In genomic region chr13:94549241-94550029, GRCh38 we compare ENCODE assay signal across 8 cellular contexts. TPM values are rescaled to one million over a fixed set of nuclear protein-coding genes. Genes with fewer than 3 reads are reported as not detected.
DNase-seq lines count a peak whose midpoint lies in the region; ATAC-seq and TF ChIP-seq lines count a peak whose summit lies in the region.

No MANE protein-coding gene starts in this region.

- no peaks in the 10 kb centered on the region for H3K9me3 Mint-ChIP-seq in activated B cell treated with CpG ODN at 0.5 μM for 24 hours

- CTCF ChIA-PET in AG04449 (lab: Yijun Ruan, JAX) (interaction anchor here (0.9 to 1.8 kb wide), 4 partner anchors 13 to 111 kb away, joined by 3 to 7 read pairs (median 3); no protein-coding TSS in a partner anchor), activated B cell treated with CpG ODN at 0.5 μM for 24 hours (lab: Charles Lee) (interaction anchor here (0.7 to 2.8 kb wide), 3 partner anchors 47 to 68 kb away, joined by 3 to 13 read pairs (median 6); partner anchors contain the start of gene TGDS)

- peaks cover 4% of the 10 kb centered on the region for H3K27me3 Mint-ChIP-seq in activated B cell treated with CpG ODN at 0.5 μM for 24 hours

- peaks cover 5% of the 10 kb centered on the region for H3K36me3 Mint-ChIP-seq in activated B cell treated with CpG ODN at 0.5 μM for 24 hours (ENCODE audit: low read depth)

- H3K4me3 ChIP-seq in AG04449 (ENCODE audit: low read depth, low read length) (peak overlapping the region; percentile 77), spleen (peak overlapping the region; percentile 41 to 82 (median 64))

- POLR2A ChIA-PET in AG04449 (lab: Yijun Ruan, JAX), result interaction anchor here (1.1 to 1.7 kb wide), 3 partner anchors 10 to 52 kb away, joined by 4 to 8 read pairs (median 5); partner anchors contain the start of genes GPR180 and TGDS
- POLR2A ChIA-PET in activated B cell treated with CpG ODN at 0.5 μM for 24 hours (lab: Charles Lee), result interaction anchor here (0.6 to 3.5 kb wide), 7 partner anchors 16 to 1127 kb away, joined by 3 to 92 read pairs (median 5); partner anchors contain the start of genes DNAJC3, GPR180 and TGDS

- peak overlapping the region; percentile 87 to 94 (median 90) for H3K27ac ChIP-seq in spleen

- peak overlapping the region; percentile 88 for H3K4me3 Mint-ChIP-seq in activated B cell treated with CpG ODN at 0.5 μM for 24 hours

- peak in 1 of 3 donors; percentile 42 for TF ChIP-seq POLR2A in spleen (IDR thresholded peaks at IDR 0.05)

- peaks cover 31% of the 10 kb centered on the region for H3K4me1 Mint-ChIP-seq in activated B cell treated with CpG ODN at 0.5 μM for 24 hours

- no peaks in the 10 kb centered on the region for H3K9me3 ChIP-seq in spleen

- H3K4me1 ChIP-seq in spleen, result peaks cover 6 to 23% (median 13%) of the 10 kb centered on the region in 6 donors

- no peak for TF ChIP-seq CTCF in AG04449 (IDR thresholded peaks at IDR 0.05; ENCODE audit: insufficient read depth, low read length, missing control alignments)
- no peak for TF ChIP-seq CTCF in activated B cell treated with CpG ODN at 0.5 μM for 24 hours (IDR thresholded peaks at IDR 0.05)
- TF ChIP-seq CTCF in spleen (IDR thresholded peaks at IDR 0.05 in 8 of 11, conservative IDR thresholded peaks at IDR 0.05 in 3 of 11), result peak in 4 of 11 experiments; percentile 4 to 38 (median 21)

- no peaks in the 10 kb centered on the region for H3K36me3 ChIP-seq in spleen

- peak overlapping the region; percentile 92 for H3K27ac Mint-ChIP-seq in activated B cell treated with CpG ODN at 0.5 μM for 24 hours

- ATAC-seq in GM18873 (IDR thresholded peaks at IDR 0.05; ENCODE audit: low FRiP score, unreplicated experiment) (peak; percentile 83), HG03139 (IDR thresholded peaks at IDR 0.05; ENCODE audit: unreplicated experiment) (peak; percentile 90), activated B cell treated with CpG ODN at 0.5 μM for 24 hours (ENCODE audit: low read depth) (peak; percentile 90)

- intact Hi-C loops in activated B cell treated with CpG ODN at 0.5 μM for 24 hours (cut with micrococcal nuclease) (loop anchor here (1.0 to 2.0 kb wide), 4 partner anchors 47 to 1127 kb away; partner anchors contain the start of genes DNAJC3, GPR180 and TGDS), spleen (cut with DNase I; ENCODE audit: low total_unique reads) (loop anchor here (5.0 kb wide), 1 partner anchor 53 kb away; the partner anchor contains the start of gene GPR180)

- H3K27me3 ChIP-seq in spleen (replicated peaks in 1 of 7), result peaks cover 0 to 9% (median 0%) of the 10 kb centered on the region in 7 donors

- WGBS in spleen, 5 donors, result 0 to 1% (median 1%) methylated on average over 36 to 64 of the region's 64 CpGs

- DNase-seq in AG04449 (ENCODE audit: low read depth, low spot score) (peak; percentile 84), NCI-H2227 treated with DMSO at 0.1 percent for 48 hours (lab: John Stamatoyannopoulos, UW) (peak; percentile 98), activated B cell treated with CpG ODN at 0.5 μM for 24 hours (peak; percentile 86), iris pigment epithelial cell (ENCODE audit: low read depth) (peak; percentile 92), spleen (peak; percentile 98)
- peak; percentile 91 for DNase-seq in central memory CD4-positive, alpha-beta T cell

RNA-seq across cellular contexts. Expression of gene TGDS, which starts 46.5 kb away (rescaled TPM):
- total RNA-seq in activated B cell treated with CpG ODN at 0.5 μM for 24 hours (11.5 and 12.7 TPM in 2 replicates), spleen (10 to 100 TPM in 6 of 7 donors, 1 to 10 TPM in 1; 9.7 to 16.3 (median 11.5) TPM)
- polyA plus RNA-seq in spleen, result 10 to 100 TPM in 2 of 3 donors, 1 to 10 TPM in 1; 9.6 to 12.5 (median 11.9) TPM

RNA-seq across cellular contexts. Expression of gene GPR180, which starts 52.2 kb away (rescaled TPM):
- 4.2 and 5.1 TPM in 2 replicates for total RNA-seq in activated B cell treated with CpG ODN at 0.5 μM for 24 hours
- total RNA-seq in spleen, result 1 to 10 TPM; 3.3 to 8.6 (median 4.3) TPM
- 1 to 10 TPM; 1.2 to 1.9 (median 1.2) TPM for polyA plus RNA-seq in spleen

Comparison
In these comparisons a context has a peak if more than half of its experiments do, and no peak if none do; other contexts are left out.
1. Peak in every context shown above with its lines: DNase-seq, ATAC-seq, H3K4me3 ChIP-seq and H3K27ac ChIP-seq.